16 cellular contexts compared by ENCODE assay signal in the genomic region with DNA sequence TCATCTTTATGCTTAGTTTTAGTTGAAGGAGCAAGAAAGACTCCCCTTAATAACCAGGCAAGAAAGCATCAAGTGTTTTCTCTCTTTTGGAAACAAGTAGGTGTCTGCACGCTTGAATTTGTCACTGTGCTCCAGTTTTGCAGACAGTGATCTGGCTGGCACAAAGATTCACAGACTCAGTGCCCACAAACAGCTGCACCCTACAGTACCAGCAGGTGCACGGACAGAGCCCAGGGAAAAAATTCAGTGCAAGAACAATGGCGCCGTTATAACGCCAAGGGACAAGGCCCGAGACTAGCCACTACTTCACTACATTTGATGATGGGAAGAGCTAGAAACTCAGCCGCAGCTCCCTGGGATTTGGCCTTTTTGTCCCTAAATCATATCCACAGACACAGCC. TPM values are rescaled to one million over a fixed set of nuclear protein-coding genes. Genes with fewer than 3 reads are reported as not detected.
DNase-seq lines count a peak whose midpoint lies in the region; ATAC-seq and TF ChIP-seq lines count a peak whose summit lies in the region.
"Had no signal": no experiment of that assay in that cellular context is flagged by ENCODE, and none has a peak within 500 bp of the region (broad histone marks: within the 10 kb centered on the region; RNA-seq: fewer than 3 reads in every experiment).

No MANE protein-coding gene starts in this region.

- H3K27ac ChIP-seq in breast epithelium (peak overlapping the region in 1 of 2 donors; percentile 64), spleen (peak overlapping the region in 2 of 8 donors; percentile 41 to 43)
- H3K27ac ChIP-seq: A549, HL-60, PC-9, suprapubic skin had no signal

- H3K27me3 Mint-ChIP-seq in MCF 10A (ENCODE audit: insufficient read depth, unreplicated experiment) = no peaks in the 10 kb centered on the region
- no peaks in the 10 kb centered on the region for H3K27me3 Mint-ChIP-seq in type B pancreatic cell
- no peaks in the 10 kb centered on the region for H3K27me3 Mint-ChIP-seq in activated T-cell treated with anti-CD3 and anti-CD28 coated beads, Interleukin-2, amount 50 U/mL, for 72 hours (ENCODE audit: low read depth)

- H3K9me3 ChIP-seq in breast epithelium = no peaks in the 10 kb centered on the region
- H3K9me3 ChIP-seq in spleen = no peaks in the 10 kb centered on the region
- H3K9me3 ChIP-seq: A549, left lung, suprapubic skin had no signal

- CTCF ChIA-PET in MCF 10A (lab: Yijun Ruan, JAX) = interaction anchor here (0.6 to 0.8 kb wide), 2 partner anchors 31 to 64 kb away, joined by 4 to 8 read pairs; no protein-coding TSS in a partner anchor

- H3K4me3 ChIP-seq in breast epithelium (no peak overlapping the region), spleen (no peak overlapping the region)
- H3K4me3 ChIP-seq: A549, left lung, PC-9, suprapubic skin had no signal

- H3K27ac Mint-ChIP-seq in MCF 10A (ENCODE audit: low read depth, unreplicated experiment) (peak overlapping the region; percentile 74), type B pancreatic cell (peak overlapping the region; percentile 80)
- no peak overlapping the region for H3K27ac Mint-ChIP-seq in activated T-cell treated with anti-CD3 and anti-CD28 coated beads, Interleukin-2, amount 50 U/mL, for 72 hours
- H3K27ac Mint-ChIP-seq: HFFc6 had no signal

- H3K36me3 Mint-ChIP-seq in MCF 10A (ENCODE audit: insufficient read depth, unreplicated experiment) (peaks cover 26% of the 10 kb centered on the region), type B pancreatic cell (peaks cover 42% of the 10 kb centered on the region)
- H3K36me3 Mint-ChIP-seq in activated T-cell treated with anti-CD3 and anti-CD28 coated beads, Interleukin-2, amount 50 U/mL, for 72 hours (ENCODE audit: insufficient read depth in 2 of 2) = peaks cover 10 to 20% of the 10 kb centered on the region in 2 donors

- WGBS in spleen, 5 donors = 78 to 92% (median 88%) methylated on average over 7 of the region's 7 CpGs

- H3K4me3 Mint-ChIP-seq in MCF 10A (ENCODE audit: unreplicated experiment) (no peak overlapping the region), type B pancreatic cell (no peak overlapping the region)
- H3K4me3 Mint-ChIP-seq in activated T-cell treated with anti-CD3 and anti-CD28 coated beads, Interleukin-2, amount 50 U/mL, for 72 hours = no peak overlapping the region
- H3K4me3 Mint-ChIP-seq: HFFc6 had no signal

- intact Hi-C loops in MCF 10A (cut with micrococcal nuclease) (no loop called here), breast epithelium (cut with DNase I; ENCODE audit: low total_unique reads) (no loop called here), spleen (cut with DNase I; ENCODE audit: low total_unique reads) (no loop called here)

- H3K4me1 ChIP-seq in breast epithelium = peaks cover 5 to 15% of the 10 kb centered on the region in 2 donors
- peaks cover 6 to 36% (median 19%) of the 10 kb centered on the region in 6 donors for H3K4me1 ChIP-seq in spleen
- H3K4me1 ChIP-seq: A549 had no signal

- H3K4me1 Mint-ChIP-seq in MCF 10A (ENCODE audit: insufficient read depth, unreplicated experiment) (peaks cover 28% of the 10 kb centered on the region), type B pancreatic cell (ENCODE audit: unreplicated experiment) (peaks cover 28% of the 10 kb centered on the region)
- peaks cover 49% of the 10 kb centered on the region for H3K4me1 Mint-ChIP-seq in activated T-cell treated with anti-CD3 and anti-CD28 coated beads, Interleukin-2, amount 50 U/mL, for 72 hours (ENCODE audit: low read depth)

- TF ChIP-seq POLR2A in breast epithelium (IDR thresholded peaks at IDR 0.05) (no peak), spleen (IDR thresholded peaks at IDR 0.05) (no peak)

- H3K27me3 ChIP-seq in breast epithelium (no peaks in the 10 kb centered on the region), spleen (replicated peaks in 1 of 7) (no peaks in the 10 kb centered on the region)
- H3K27me3 ChIP-seq: left lung, suprapubic skin had no signal

- H3K36me3 ChIP-seq in breast epithelium (no peaks in the 10 kb centered on the region), spleen (peaks cover 0 to 21% (median 5%) of the 10 kb centered on the region in 6 donors)
- H3K36me3 ChIP-seq: suprapubic skin had no signal

- DNase-seq in MCF 10A (ENCODE audit: unreplicated experiment) (no peak), breast epithelium (ENCODE audit: low spot score in 2 of 2) (no peak), cerebellar cortex (ENCODE audit: low spot score) (peak; percentile 52), middle frontal gyrus (ENCODE audit: extremely low spot score, low spot score) (peak; percentile 67), type B pancreatic cell (ENCODE audit: extremely low spot score, unreplicated experiment) (no peak), spleen (no peak), iPS-NIHi11 (ENCODE audit: low spot score) (no peak)
- DNase-seq in activated T-cell treated with anti-CD3 and anti-CD28 coated beads, Interleukin-2, amount 50 U/mL, for 72 hours = no peak
- DNase-seq: activated CD8-positive, alpha-beta memory T cell treated with anti-CD3 and anti-CD28 coated beads for 24 hours; activated gamma-delta T cell treated with Interleukin-2 at 50 U/mL for 16 hours; HFFc6 had no signal

- TF ChIP-seq CTCF in MCF 10A (IDR thresholded peaks at IDR 0.05; ENCODE audit: unreplicated experiment) = no peak
- no peak for TF ChIP-seq CTCF in breast epithelium (IDR thresholded peaks at IDR 0.05)
- no peak for TF ChIP-seq CTCF in type B pancreatic cell (conservative IDR thresholded peaks at IDR 0.05)
- TF ChIP-seq CTCF in spleen (IDR thresholded peaks at IDR 0.05 in 8 of 11, conservative IDR thresholded peaks at IDR 0.05 in 3 of 11) = no peak

- BruUV-seq in MCF 10A (replicated peaks; lab: Mats Ljungman, UMichigan) = no TSS peak

- POLR2A ChIA-PET in MCF 10A (lab: Yijun Ruan, JAX) = interaction anchor here (0.7 to 2.4 kb wide), 14 partner anchors 11 to 702 kb away, joined by 3 to 8 read pairs (median 4); no protein-coding TSS in a partner anchor

- H3K9me3 Mint-ChIP-seq in MCF 10A (ENCODE audit: unreplicated experiment) = no peaks in the 10 kb centered on the region
- H3K9me3 Mint-ChIP-seq in type B pancreatic cell = no peaks in the 10 kb centered on the region
- no peaks in the 10 kb centered on the region for H3K9me3 Mint-ChIP-seq in activated T-cell treated with anti-CD3 and anti-CD28 coated beads, Interleukin-2, amount 50 U/mL, for 72 hours
- H3K9me3 Mint-ChIP-seq: HFFc6 had no signal

- no peak for ATAC-seq in activated T-cell treated with anti-CD3 and anti-CD28 coated beads, Interleukin-2, amount 50 U/mL, for 72 hours (replicated peaks in 1 of 2)
- ATAC-seq: A549 had no signal

RNA-seq across cellular contexts. Expression of gene ZNF827, which starts 56.0 kb away (rescaled TPM):
- total RNA-seq in MCF 10A (2022) = 11.3 and 22.4 TPM in 2 replicates
- 10 to 100 TPM; 18.6 to 21.1 (median 19.0) TPM for total RNA-seq in breast epithelium
- total RNA-seq in type B pancreatic cell (ENCODE audit: low replicate concordance) = 22.4 and 39.9 TPM in 2 replicates
- 10 to 100 TPM; 26.0 to 39.0 TPM for total RNA-seq in activated T-cell treated with anti-CD3 and anti-CD28 coated beads, Interleukin-2, amount 50 U/mL, for 72 hours
- 10 to 100 TPM; 15.9 to 31.6 (median 19.9) TPM for total RNA-seq in spleen
- polyA plus RNA-seq in spleen = 1 to 10 TPM; 3.3 to 5.3 (median 4.6) TPM

Comparison
In these comparisons a context has a peak if more than half of its experiments do, and no peak if none do; other contexts are left out.
1. DNase-seq: peak in cerebellar cortex (single experiment) and middle frontal gyrus (single experiment); none in MCF 10A (single experiment), breast epithelium (0 of 2), type B pancreatic cell (single experiment), activated T-cell treated with anti-CD3 and anti-CD28 coated beads, Interleukin-2, amount 50 U/mL, for 72 hours (0 of 2), spleen (single experiment) and iPS-NIHi11 (single experiment).